ENCODE assay signal across 9 cellular contexts in the genomic region with DNA sequence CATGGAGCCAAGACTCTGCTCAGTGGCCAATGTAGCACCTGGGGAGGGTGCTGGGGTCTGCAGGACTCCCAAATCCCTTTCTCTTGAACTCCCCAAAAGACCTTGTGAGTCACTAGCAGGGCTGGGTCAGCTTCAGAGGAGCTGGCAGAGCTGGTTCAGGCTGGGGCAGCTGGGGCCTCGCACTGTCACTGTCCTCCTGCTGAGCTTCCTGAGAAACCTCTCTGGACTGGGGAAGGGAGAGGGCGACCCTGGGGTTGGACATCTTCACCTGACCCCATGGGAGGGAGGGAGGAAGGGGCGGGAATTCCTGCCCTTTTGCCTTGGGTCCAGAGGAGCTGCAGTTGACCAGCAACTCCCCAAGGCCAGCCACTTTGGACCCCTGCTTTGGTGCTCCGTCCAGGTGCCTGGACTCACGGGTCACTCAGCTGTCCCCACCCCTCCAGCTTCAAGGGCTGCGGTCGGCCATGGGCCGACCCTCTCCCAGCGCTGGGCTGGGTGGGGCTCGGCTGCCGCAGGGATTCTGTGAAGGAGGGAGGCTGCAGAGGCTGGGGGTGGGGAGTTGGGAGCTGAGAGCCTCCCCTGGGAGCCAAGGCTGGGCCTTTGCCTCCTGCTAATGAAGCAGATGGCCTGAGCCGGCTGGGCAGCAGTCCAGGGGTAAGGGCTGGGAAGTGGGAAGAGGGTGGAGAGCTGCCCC. TPM values are rescaled to one million over a fixed set of nuclear protein-coding genes. Genes with fewer than 3 reads are reported as not detected.
DNase-seq lines count a peak whose midpoint lies in the region; ATAC-seq and TF ChIP-seq lines count a peak whose summit lies in the region.
"Had no signal": no experiment of that assay in that cellular context is flagged by ENCODE, and none has a peak within 500 bp of the region (broad histone marks: within the 10 kb centered on the region; RNA-seq: fewer than 3 reads in every experiment).

No MANE protein-coding gene starts in this region.

- H3K36me3 ChIP-seq in KOPT-K1 (ENCODE audit: insufficient read depth, low read length) (peaks cover 47% of the 10 kb centered on the region), lower lobe of right lung (peaks cover 10% of the 10 kb centered on the region)

- H3K27me3 Mint-ChIP-seq in CD4-positive, alpha-beta T cell: no peaks in the 10 kb centered on the region
- H3K27me3 Mint-ChIP-seq in activated T-helper 2 cell treated with anti-CD3 and anti-CD28 coated beads, Interferon-gamma antibody, Interleukin-2, Interleukin-4, amounts not matched to agents 10 μg/mL and 5 μg/mL and 100 μg/mL, durations not matched to agents 14 hours and 24 hours and 36 hours (ENCODE audit: low read depth): no peaks in the 10 kb centered on the region

- peak in 2 of 10 experiments; percentile 4 to 31 for DNase-seq in CD4-positive, alpha-beta T cell
- DNase-seq in activated T-helper 2 cell treated with anti-CD3 and anti-CD28 coated beads, Interferon-gamma antibody, Interleukin-2, Interleukin-4, amounts not matched to agents 10 μg/mL and 5 μg/mL and 100 μg/mL, durations not matched to agents 14 hours and 24 hours and 36 hours (ENCODE audit: low spot score): no peak
- DNase-seq in lower lobe of right lung: no peak
- DNase-seq in dermis blood vessel endothelial cell: no peak
- no peak for DNase-seq in kidney tubule cell (ENCODE audit: low spot score)
- DNase-seq in stimulated activated CD4-positive, alpha-beta T cell treated with anti-CD3 and anti-CD28 coated beads, Interleukin-2, amount 100 ng/mL, for 24 hours: no peak

- CTCF ChIA-PET in CD4-positive, alpha-beta T cell (lab: Charles Lee): interaction anchor here (1.0 to 5.4 kb wide), 6 partner anchors 11 to 154 kb away, joined by 3 to 77 read pairs (median 4); partner anchors contain the start of genes ACBD4 and FMNL1

- intact Hi-C loops in CD4-positive, alpha-beta T cell (cut with DNase I, micrococcal nuclease): no loop called here
- intact Hi-C loops in activated T-helper 2 cell treated with anti-CD3 and anti-CD28 coated beads, Interferon-gamma antibody, Interleukin-2, Interleukin-4, amounts not matched to agents 10 μg/mL and 5 μg/mL and 100 μg/mL, durations not matched to agents 14 hours and 24 hours and 36 hours (cut with micrococcal nuclease): no loop called here
- intact Hi-C loops in lower lobe of right lung (cut with DNase I): no loop called here

- H3K27ac Mint-ChIP-seq in CD4-positive, alpha-beta T cell: peak overlapping the region; percentile 100
- H3K27ac Mint-ChIP-seq in activated T-helper 2 cell treated with anti-CD3 and anti-CD28 coated beads, Interferon-gamma antibody, Interleukin-2, Interleukin-4, amounts not matched to agents 10 μg/mL and 5 μg/mL and 100 μg/mL, durations not matched to agents 14 hours and 24 hours and 36 hours: peak overlapping the region; percentile 97

- POLR2A ChIA-PET in CD4-positive, alpha-beta T cell (lab: Charles Lee): interaction anchor here (0.6 to 16.4 kb wide), 7 partner anchors 10 to 332 kb away, joined by 3 to 346 read pairs (median 6); partner anchors contain the start of genes EFTUD2, FMNL1, HEXIM1 and MAP3K14

- H3K9me3 Mint-ChIP-seq in CD4-positive, alpha-beta T cell: no peaks in the 10 kb centered on the region
- H3K9me3 Mint-ChIP-seq in activated T-helper 2 cell treated with anti-CD3 and anti-CD28 coated beads, Interferon-gamma antibody, Interleukin-2, Interleukin-4, amounts not matched to agents 10 μg/mL and 5 μg/mL and 100 μg/mL, durations not matched to agents 14 hours and 24 hours and 36 hours: no peaks in the 10 kb centered on the region

- no peak for ATAC-seq in CD4-positive, alpha-beta T cell (ENCODE audit: poor library complexity)
- ATAC-seq in lower lobe of right lung: no peak
- ATAC-seq in HG03520 (IDR thresholded peaks at IDR 0.05; ENCODE audit: unreplicated experiment): no peak

- no peak for TF ChIP-seq CTCF in CD4-positive, alpha-beta T cell (IDR thresholded peaks at IDR 0.05)
- TF ChIP-seq CTCF in lower lobe of right lung (IDR thresholded peaks at IDR 0.05): no peak

- H3K4me1 Mint-ChIP-seq in CD4-positive, alpha-beta T cell (ENCODE audit: low read depth): peaks cover 85% of the 10 kb centered on the region
- peaks cover 82% of the 10 kb centered on the region for H3K4me1 Mint-ChIP-seq in activated T-helper 2 cell treated with anti-CD3 and anti-CD28 coated beads, Interferon-gamma antibody, Interleukin-2, Interleukin-4, amounts not matched to agents 10 μg/mL and 5 μg/mL and 100 μg/mL, durations not matched to agents 14 hours and 24 hours and 36 hours (ENCODE audit: low read depth)

- no peaks in the 10 kb centered on the region for H3K9me3 ChIP-seq in CD4-positive, alpha-beta T cell (ENCODE audit: control insufficient read depth, low read length)
- H3K9me3 ChIP-seq in KOPT-K1 (ENCODE audit: insufficient read depth, low read length, poor library complexity, severe bottlenecking) (no peaks in the 10 kb centered on the region), lower lobe of right lung (no peaks in the 10 kb centered on the region)

- no peak overlapping the region for H3K4me3 Mint-ChIP-seq in CD4-positive, alpha-beta T cell
- H3K4me3 Mint-ChIP-seq in activated T-helper 2 cell treated with anti-CD3 and anti-CD28 coated beads, Interferon-gamma antibody, Interleukin-2, Interleukin-4, amounts not matched to agents 10 μg/mL and 5 μg/mL and 100 μg/mL, durations not matched to agents 14 hours and 24 hours and 36 hours (ENCODE audit: low read depth): peak overlapping the region; percentile 98

- peaks cover 61% of the 10 kb centered on the region for H3K4me1 ChIP-seq in lower lobe of right lung

- no peak overlapping the region for H3K4me3 ChIP-seq in lower lobe of right lung

- H3K27me3 ChIP-seq in CD4-positive, alpha-beta T cell (ENCODE audit: control insufficient read depth, insufficient read depth, low read length): no peaks in the 10 kb centered on the region
- no peaks in the 10 kb centered on the region for H3K27me3 ChIP-seq in lower lobe of right lung (ENCODE audit: low read depth)

- peak overlapping the region; percentile 99 for H3K27ac ChIP-seq in CD4-positive, alpha-beta T cell (ENCODE audit: low read depth, low read length)
- H3K27ac ChIP-seq in KOPT-K1 (ENCODE audit: low read depth, low read length, poor library complexity, severe bottlenecking) (peak overlapping the region; percentile 98), lower lobe of right lung (peak overlapping the region; percentile 81)

- peaks cover 63% of the 10 kb centered on the region for H3K36me3 Mint-ChIP-seq in CD4-positive, alpha-beta T cell (ENCODE audit: low read depth)
- peaks cover 72% of the 10 kb centered on the region for H3K36me3 Mint-ChIP-seq in activated T-helper 2 cell treated with anti-CD3 and anti-CD28 coated beads, Interferon-gamma antibody, Interleukin-2, Interleukin-4, amounts not matched to agents 10 μg/mL and 5 μg/mL and 100 μg/mL, durations not matched to agents 14 hours and 24 hours and 36 hours (ENCODE audit: low read depth)

RNA-seq across cellular contexts. Expression of gene FMNL1, which starts 9.2 kb away (rescaled TPM):
- 100 to 1,000 TPM; 378 to 387 TPM for total RNA-seq in CD4-positive, alpha-beta T cell
- 469 and 475 TPM in 2 replicates for total RNA-seq in activated T-helper 2 cell treated with anti-CD3 and anti-CD28 coated beads, Interferon-gamma antibody, Interleukin-2, Interleukin-4, amounts not matched to agents 10 μg/mL and 5 μg/mL and 100 μg/mL, durations not matched to agents 14 hours and 24 hours and 36 hours
- total RNA-seq in lower lobe of right lung (87.0 TPM), dermis blood vessel endothelial cell (1.0 and 4.0 TPM in 2 replicates)

RNA-seq across cellular contexts. Expression of gene SPATA32, which starts 31.0 kb away (rescaled TPM):
- under 1 TPM; 0.20 to 0.27 TPM for total RNA-seq in CD4-positive, alpha-beta T cell
- total RNA-seq in activated T-helper 2 cell treated with anti-CD3 and anti-CD28 coated beads, Interferon-gamma antibody, Interleukin-2, Interleukin-4, amounts not matched to agents 10 μg/mL and 5 μg/mL and 100 μg/mL, durations not matched to agents 14 hours and 24 hours and 36 hours: 0.37 and 0.67 TPM in 2 replicates
- total RNA-seq in lower lobe of right lung (not detected), dermis blood vessel endothelial cell (0.05 TPM in 1 of 2 replicates, not detected in the other)
- total RNA-seq: mesenteric fat pad had no signal

Comparison
In these comparisons a context has a peak if more than half of its experiments do, and no peak if none do; other contexts are left out.
1. RNA of gene FMNL1, which starts 9.2 kb away (total RNA-seq): 469 to 475 TPM in activated T-helper 2 cell treated with anti-CD3 and anti-CD28 coated beads, Interferon-gamma antibody, Interleukin-2, Interleukin-4, amounts not matched to agents 10 μg/mL and 5 μg/mL and 100 μg/mL, durations not matched to agents 14 hours and 24 hours and 36 hours, 378 to 387 TPM in CD4-positive, alpha-beta T cell and 87.0 TPM in lower lobe of right lung (single experiment); 1.0 to 4.0 TPM in dermis blood vessel endothelial cell; every median in the first group is over 10 times any median in the second.
2. Peak in every context shown above with its lines, with median percentiles within 50 percentile points of each other: H3K27ac ChIP-seq.